ENCODE assay signal across 8 cellular contexts in genomic region chr6:42339991-42340401, GRCh38.
DNase-seq lines count a peak whose midpoint lies in the region; ATAC-seq and TF ChIP-seq lines count a peak whose summit lies in the region.

No MANE protein-coding gene starts in this region.

- peak; percentile 52 for DNase-seq in GM10266 (ENCODE audit: extremely low spot score)
- DNase-seq in foreskin keratinocyte = peak in 1 of 2 donors; percentile 77
- no peak for DNase-seq in iPS-NIHi7 (ENCODE audit: extremely low spot score)
- no peak for DNase-seq in D341Med (ENCODE audit: low spot score)
- DNase-seq in left lung = no peak
- DNase-seq in OCI-LY7 (ENCODE audit: low spot score) = no peak

- peaks cover 8% of the 10 kb centered on the region; the same call in 1 of the 2 replicates for H3K27me3 ChIP-seq in OCI-LY3 (ENCODE audit: low read depth, low read length)
- no peaks in the 10 kb centered on the region for H3K27me3 ChIP-seq in foreskin keratinocyte
- no peaks in the 10 kb centered on the region for H3K27me3 ChIP-seq in left lung

- peaks cover 46% of the 10 kb centered on the region for H3K4me1 ChIP-seq in OCI-LY3 (ENCODE audit: low read length)
- peaks cover 25% of the 10 kb centered on the region for H3K4me1 ChIP-seq in foreskin keratinocyte
- H3K4me1 ChIP-seq in left lung = peaks cover 0 to 10% of the 10 kb centered on the region in 2 donors
- H3K4me1 ChIP-seq in OCI-LY7 (ENCODE audit: insufficient read depth, low read length, poor library complexity, severe bottlenecking) = no peaks in the 10 kb centered on the region

- no peak for TF ChIP-seq CTCF in GM10266 (IDR thresholded peaks at IDR 0.05; ENCODE audit: control insufficient read depth, insufficient read depth, low read depth, missing control alignments)
- TF ChIP-seq CTCF in OCI-LY3 (IDR thresholded peaks at IDR 0.05; ENCODE audit: low read depth, low read length) = no peak
- TF ChIP-seq CTCF in foreskin keratinocyte (conservative IDR thresholded peaks at IDR 0.05) = no peak
- TF ChIP-seq CTCF in left lung (IDR thresholded peaks at IDR 0.05) = no peak
- TF ChIP-seq CTCF in OCI-LY7 (conservative IDR thresholded peaks at IDR 0.05; ENCODE audit: low read length) = no peak

- no TSS peak for BruUV-seq in OCI-LY7 (replicated peaks; lab: Mats Ljungman, UMichigan)

- H2AFZ ChIP-seq in OCI-LY3 (ENCODE audit: low read depth, low read length) (no peak overlapping the region), OCI-LY7 (ENCODE audit: low read length) (no peak overlapping the region)

- H3K4me2 ChIP-seq in OCI-LY3 (ENCODE audit: low read length) = peak overlapping the region; percentile 78
- no peak overlapping the region for H3K4me2 ChIP-seq in OCI-LY7 (ENCODE audit: low read length)

- H3K9me2 ChIP-seq in OCI-LY7 (ENCODE audit: insufficient read depth, low read length) = no peaks in the 10 kb centered on the region

- H3K36me3 ChIP-seq in OCI-LY3 (replicated peaks; ENCODE audit: low read depth, low read length) = peaks cover 17% of the 10 kb centered on the region
- H3K36me3 ChIP-seq in left lung = no peaks in the 10 kb centered on the region
- H3K36me3 ChIP-seq in OCI-LY7 (ENCODE audit: insufficient read depth, low read length) = no peaks in the 10 kb centered on the region

- H3K4me3 ChIP-seq in OCI-LY3 (ENCODE audit: low read length) (peak overlapping the region; percentile 49), left lung (no peak overlapping the region), OCI-LY7 (ENCODE audit: low read depth, low read length, poor library complexity, severe bottlenecking) (no peak overlapping the region)

- ATAC-seq in GM21529 (IDR thresholded peaks at IDR 0.05; ENCODE audit: unreplicated experiment) (peak; percentile 80), foreskin keratinocyte (peak; percentile 56), left lung (no peak)

- CTCF ChIA-PET in OCI-LY7 (lab: Charles Lee; ENCODE audit: unreplicated experiment) = no interaction called here

- POLR2A ChIA-PET in OCI-LY7 (lab: Charles Lee) = interaction anchor here (0.6 to 0.8 kb wide), 3 partner anchors 26 to 389 kb away, joined by 3 to 5 read pairs (median 4); no protein-coding TSS in a partner anchor

- H3K9me3 ChIP-seq in OCI-LY3 (ENCODE audit: insufficient read depth, low read length) = no peaks in the 10 kb centered on the region
- H3K9me3 ChIP-seq in left lung = no peaks in the 10 kb centered on the region
- H3K9me3 ChIP-seq in OCI-LY7 (ENCODE audit: low read length) = no peaks in the 10 kb centered on the region

- H3K27ac ChIP-seq in OCI-LY3 (ENCODE audit: low read length) (peak overlapping the region; percentile 41), foreskin keratinocyte (peak overlapping the region; percentile 70), left lung (no peak overlapping the region), OCI-LY7 (ENCODE audit: low read depth, low read length, poor library complexity, severe bottlenecking) (no peak overlapping the region)

- peaks cover 23% of the 10 kb centered on the region; the same call in 1 of the 2 replicates for H4K20me1 ChIP-seq in OCI-LY3 (ENCODE audit: insufficient read depth, low read length)
- no peaks in the 10 kb centered on the region for H4K20me1 ChIP-seq in OCI-LY7 (ENCODE audit: insufficient read depth, low read length)

- H3K9ac ChIP-seq in OCI-LY3 (ENCODE audit: low read length) = peak overlapping the region; percentile 18; the same call in 1 of the 2 replicates

- intact Hi-C loops in left lung (cut with DNase I) (no loop called here), OCI-LY7 (cut with micrococcal nuclease; ENCODE audit: unreplicated experiment) (no loop called here)

- H3K79me2 ChIP-seq in OCI-LY3 (ENCODE audit: low read length) (peaks cover 33% of the 10 kb centered on the region), OCI-LY7 (ENCODE audit: insufficient read depth, low read depth, low read length) (no peaks in the 10 kb centered on the region)

Comparison
In these comparisons a context has a peak if more than half of its experiments do, and no peak if none do; other contexts are left out.
1. H3K27ac ChIP-seq: peak in OCI-LY3 (single experiment) and foreskin keratinocyte (single experiment); none in left lung (0 of 2) and OCI-LY7 (single experiment).